8 cellular contexts compared by ENCODE assay signal in genomic region chr2:134120160-134120717, GRCh38.
A peak's percentile ranks its signal among the peaks of the same experiment; 100 is the strongest.
DNase-seq lines count a peak whose midpoint lies in the region; ATAC-seq and TF ChIP-seq lines count a peak whose summit lies in the region.

No MANE protein-coding gene starts in this region.

- peak; percentile 32 for TF ChIP-seq POLR2A in GM15510 (IDR thresholded peaks at IDR 0.05; ENCODE audit: borderline replicate concordance, extremely low read depth, insufficient read length)

- no peak for TF ChIP-seq CTCF in endodermal cell (conservative IDR thresholded peaks at IDR 0.05)

- no peak overlapping the region for H3K27ac Mint-ChIP-seq in endodermal cell
- peak overlapping the region; percentile 74 to 90 for H3K27ac Mint-ChIP-seq in natural killer cell treated with Interleukin-12 subunit alpha and Interleukin-12 subunit beta and Interleukin-15 and Interleukin-18, amount 100 ng/mL, for 72 hours

- peak overlapping the region; percentile 79 for H3K4me3 ChIP-seq in endodermal cell (ENCODE audit: low read length)

- H3K9me3 ChIP-seq in endodermal cell (ENCODE audit: control insufficient read depth, low read length) = no peaks in the 10 kb centered on the region

- peaks cover 4% of the 10 kb centered on the region for H3K4me1 ChIP-seq in endodermal cell (ENCODE audit: control insufficient read depth, insufficient read depth, low read length)

- DNase-seq in T-helper 9 cell (peak; percentile 34), endodermal cell (peak; percentile 72), foreskin melanocyte (no peak), NCI-H526 treated with DMSO at 0.1 percent for 48 hours (lab: John Stamatoyannopoulos, UW) (no peak)
- no peak for DNase-seq in natural killer cell treated with Interleukin-12 subunit alpha and Interleukin-12 subunit beta and Interleukin-15 and Interleukin-18, amount 100 ng/mL, for 72 hours (ENCODE audit: low spot score)

- 0 to 1% methylated on average over 24 to 72 of the region's 72 CpGs for WGBS in endodermal cell (ENCODE audit: insufficient coverage in 1 of 2, insufficient read length in 1 of 2), 2 experiments

- H3K27ac ChIP-seq in endodermal cell (ENCODE audit: low read depth, low read length) = peak overlapping the region; percentile 45

- no peaks in the 10 kb centered on the region for H3K36me3 Mint-ChIP-seq in endodermal cell (ENCODE audit: low read depth)
- no peaks in the 10 kb centered on the region for H3K36me3 Mint-ChIP-seq in natural killer cell treated with Interleukin-12 subunit alpha and Interleukin-12 subunit beta and Interleukin-15 and Interleukin-18, amount 100 ng/mL, for 72 hours

- H3K4me3 Mint-ChIP-seq in endodermal cell = peak overlapping the region; percentile 73
- peak overlapping the region; percentile 85 for H3K4me3 Mint-ChIP-seq in natural killer cell treated with Interleukin-12 subunit alpha and Interleukin-12 subunit beta and Interleukin-15 and Interleukin-18, amount 100 ng/mL, for 72 hours

- no peaks in the 10 kb centered on the region for H3K36me3 ChIP-seq in endodermal cell (ENCODE audit: control insufficient read depth, insufficient read depth, low read length)

- H3K9me3 Mint-ChIP-seq in endodermal cell = no peaks in the 10 kb centered on the region
- H3K9me3 Mint-ChIP-seq in natural killer cell treated with Interleukin-12 subunit alpha and Interleukin-12 subunit beta and Interleukin-15 and Interleukin-18, amount 100 ng/mL, for 72 hours = no peaks in the 10 kb centered on the region

- ATAC-seq in HG02870 (IDR thresholded peaks at IDR 0.05; ENCODE audit: unreplicated experiment) (peak; percentile 1), GM18519 (IDR thresholded peaks at IDR 0.05; ENCODE audit: low FRiP score, unreplicated experiment) (no peak)
- peak in 1 of 2 donors; percentile 15 for ATAC-seq in natural killer cell treated with Interleukin-12 subunit alpha and Interleukin-12 subunit beta and Interleukin-15 and Interleukin-18, amount 100 ng/mL, for 72 hours

- H3K27me3 ChIP-seq in endodermal cell (ENCODE audit: control insufficient read depth, insufficient read depth, low read length, poor library complexity, severe bottlenecking) = no peaks in the 10 kb centered on the region

- H3K9ac ChIP-seq in endodermal cell (ENCODE audit: extremely low read depth, low read length, poor library complexity, severe bottlenecking) = peak overlapping the region; percentile 48

- peaks cover 9% of the 10 kb centered on the region for H3K27me3 Mint-ChIP-seq in endodermal cell (ENCODE audit: insufficient read depth)
- H3K27me3 Mint-ChIP-seq in natural killer cell treated with Interleukin-12 subunit alpha and Interleukin-12 subunit beta and Interleukin-15 and Interleukin-18, amount 100 ng/mL, for 72 hours = peaks cover 5 to 13% of the 10 kb centered on the region in 2 donors

- H3K4me1 Mint-ChIP-seq in endodermal cell = peaks cover 24% of the 10 kb centered on the region
- peaks cover 40 to 42% of the 10 kb centered on the region in 2 donors for H3K4me1 Mint-ChIP-seq in natural killer cell treated with Interleukin-12 subunit alpha and Interleukin-12 subunit beta and Interleukin-15 and Interleukin-18, amount 100 ng/mL, for 72 hours (ENCODE audit: low read depth in 2 of 2)

Comparison
In these comparisons a context has a peak if more than half of its experiments do, and no peak if none do; other contexts are left out.
1. DNase-seq: peak in T-helper 9 cell (single experiment) and endodermal cell (single experiment); none in natural killer cell treated with Interleukin-12 subunit alpha and Interleukin-12 subunit beta and Interleukin-15 and Interleukin-18, amount 100 ng/mL, for 72 hours (single experiment), foreskin melanocyte (single experiment) and NCI-H526 treated with DMSO at 0.1 percent for 48 hours (single experiment).